ENCODE assay signal across 8 cellular contexts in genomic region chr14:20855652-20856291, GRCh38. TPM values are rescaled to one million over a fixed set of nuclear protein-coding genes. Genes with fewer than 3 reads are reported as not detected.
DNase-seq lines count a peak whose midpoint lies in the region; TF ChIP-seq lines count a peak whose summit lies in the region.

No MANE protein-coding gene starts in this region.

- H3K4me2 ChIP-seq in mammary epithelial cell (ENCODE audit: insufficient read depth, low read depth, low read length), result no peak overlapping the region

- no peak overlapping the region for H3K9ac ChIP-seq in mammary epithelial cell (ENCODE audit: insufficient read depth, low read length)

- H4K20me1 ChIP-seq in mammary epithelial cell (ENCODE audit: insufficient read depth, low read length), result no peaks in the 10 kb centered on the region

- in situ Hi-C loops in mammary epithelial cell (cut with MboI; ENCODE audit: low sequenced_read_pairs in 2 of 2), result loop anchor here (5.0 to 10.0 kb wide), 3 partner anchors 109 to 249 kb away; partner anchors contain the start of gene TMEM253 (in 1 of the 2)

- no peak overlapping the region for H3K4me3 ChIP-seq in mammary epithelial cell (replicated peaks in 1 of 3; ENCODE audit: insufficient read depth in 1 of 3, low read depth in 2 of 3, low read length in 3 of 3)

- H3K27ac ChIP-seq in mammary epithelial cell (ENCODE audit: insufficient read depth, low read depth, low read length), result no peak overlapping the region

- no peak overlapping the region for H2AFZ ChIP-seq in mammary epithelial cell (ENCODE audit: low read depth, low read length)

- WGBS in mammary epithelial cell (ENCODE audit: low coverage, missing lambda C conversion rate), result 13% methylated on average over 8 of the region's 8 CpGs

- TF ChIP-seq CTCF in LNCAP (IDR thresholded peaks at IDR 0.05), result peak; percentile 85
- peak; percentile 59 to 76 for TF ChIP-seq CTCF in mammary epithelial cell (conservative IDR thresholded peaks at IDR 0.05 in 1 of 2, IDR thresholded peaks at IDR 0.05 in 1 of 2; ENCODE audit: extremely low read depth in 1 of 2, insufficient read depth in 1 of 2, low read depth in 1 of 2, low read length in 2 of 2)

- H3K36me3 ChIP-seq in mammary epithelial cell (ENCODE audit: insufficient read depth, low read length), result no peaks in the 10 kb centered on the region

- BruUV-seq in mammary epithelial cell (replicated peaks; lab: Mats Ljungman, UMichigan), result no TSS peak

- intact Hi-C loops in mammary epithelial cell (cut with micrococcal nuclease), result loop anchor here (1.0 kb wide), 3 partner anchors 18 to 246 kb away; no protein-coding TSS in a partner anchor

- H3K79me2 ChIP-seq in mammary epithelial cell (ENCODE audit: insufficient read depth, low read length), result no peaks in the 10 kb centered on the region

- H3K9me3 ChIP-seq in mammary epithelial cell (replicated peaks; ENCODE audit: insufficient read depth, low read length), result no peaks in the 10 kb centered on the region

- dilution Hi-C loops in mammary epithelial cell (cut with HindIII; ENCODE audit: low sequenced_read_pairs), result no loop called here

- peaks cover 4% of the 10 kb centered on the region for H3K4me1 ChIP-seq in mammary epithelial cell (ENCODE audit: insufficient read depth, low read length)

- DNase-seq in NCI-H82 (lab: John Stamatoyannopoulos, UW) (peak; percentile 52), NCI-H82 treated with DMSO at 0.1 percent for 48 hours (lab: John Stamatoyannopoulos, UW; ENCODE audit: unreplicated experiment) (no peak), H4 (ENCODE audit: low spot score) (peak; percentile 71), SKM-1 (lab: John Stamatoyannopoulos, UW; ENCODE audit: unreplicated experiment) (peak; percentile 45), mammary epithelial cell (peak; percentile 62), islet precursor cell (peak; percentile 90)
- DNase-seq in stimulated activated CD4-positive, alpha-beta T cell treated with anti-CD3 and anti-CD28 coated beads, Interleukin-2, amount 100 ng/mL, for 48 hours, result peak; percentile 13 to 16

- H3K27me3 ChIP-seq in mammary epithelial cell (ENCODE audit: insufficient read depth, low read length), result peaks cover 2% of the 10 kb centered on the region

- CTCF ChIA-PET in mammary epithelial cell (lab: Charles Lee; ENCODE audit: low non-redundant PET), result interaction anchor here (0.5 to 0.6 kb wide), 2 partner anchors 115 to 116 kb away, joined by 4 read pairs; no protein-coding TSS in a partner anchor

RNA-seq across cellular contexts. Expression of gene RNASE3, which starts 35.4 kb away (rescaled TPM):
- total RNA-seq in H4 (2014; rRNA removed; shearing (Covaris generic)), result not detected in 2 replicates
- not detected for total RNA-seq in mammary epithelial cell
- not detected for polyA plus RNA-seq in mammary epithelial cell
- polyA minus RNA-seq in mammary epithelial cell, result not detected

RNA-seq across cellular contexts. Expression of gene RNASE1, which starts 53.1 kb away (rescaled TPM):
- 2.1 and 9.4 TPM in 2 replicates for total RNA-seq in H4 (2014; rRNA removed; shearing (Covaris generic))
- total RNA-seq in mammary epithelial cell, result not detected
- not detected for polyA plus RNA-seq in mammary epithelial cell
- polyA minus RNA-seq in mammary epithelial cell, result not detected
